ENCODE assay signal across 9 cellular contexts in genomic region chr1:221724931-221725605, GRCh38. TPM values are rescaled to one million over a fixed set of nuclear protein-coding genes. Genes with fewer than 3 reads are reported as not detected.
DNase-seq lines count a peak whose midpoint lies in the region; ATAC-seq and TF ChIP-seq lines count a peak whose summit lies in the region.
"Had no signal": no experiment of that assay in that cellular context is flagged by ENCODE, and none has a peak within 500 bp of the region (broad histone marks: within the 10 kb centered on the region; RNA-seq: fewer than 3 reads in every experiment).

No MANE protein-coding gene starts in this region.

- intact Hi-C loops in activated CD4-positive, alpha-beta T cell treated with anti-CD3 and anti-CD28 coated beads for 36 hours (cut with DNase I, micrococcal nuclease), result loop anchor here in 1 of 2 experiments (5.0 kb wide), 2 partner anchors 288 to 987 kb away; partner anchors contain the start of genes AIDA and BROX
- intact Hi-C loops in activated CD8-positive, alpha-beta T cell treated with anti-CD3 and anti-CD28 coated beads for 36 hours (cut with micrococcal nuclease), result no loop called here
- intact Hi-C loops in heart right ventricle (cut with DNase I), result no loop called here
- intact Hi-C loops in CD8-positive, alpha-beta T cell (cut with DNase I, micrococcal nuclease), result no loop called here

- peak overlapping the region; percentile 70 for H3K27ac Mint-ChIP-seq in activated CD4-positive, alpha-beta T cell treated with anti-CD3 and anti-CD28 coated beads for 36 hours
- peak overlapping the region; percentile 99 for H3K27ac Mint-ChIP-seq in activated CD8-positive, alpha-beta T cell treated with anti-CD3 and anti-CD28 coated beads for 36 hours
- no peak overlapping the region for H3K27ac Mint-ChIP-seq in CD8-positive, alpha-beta T cell

- no peak overlapping the region for H3K4me3 Mint-ChIP-seq in activated CD4-positive, alpha-beta T cell treated with anti-CD3 and anti-CD28 coated beads for 36 hours
- H3K4me3 Mint-ChIP-seq in activated CD8-positive, alpha-beta T cell treated with anti-CD3 and anti-CD28 coated beads for 36 hours, result no peak overlapping the region
- no peak overlapping the region for H3K4me3 Mint-ChIP-seq in CD8-positive, alpha-beta T cell

- peaks cover 0 to 70% (median 37%) of the 10 kb centered on the region in 9 donors for H3K4me1 ChIP-seq in heart right ventricle
- peaks cover 33% of the 10 kb centered on the region for H3K4me1 ChIP-seq in CD8-positive, alpha-beta T cell (ENCODE audit: insufficient read depth, low read length)

- peaks cover 39% of the 10 kb centered on the region for H3K36me3 Mint-ChIP-seq in activated CD4-positive, alpha-beta T cell treated with anti-CD3 and anti-CD28 coated beads for 36 hours (ENCODE audit: low read depth)
- H3K36me3 Mint-ChIP-seq in activated CD8-positive, alpha-beta T cell treated with anti-CD3 and anti-CD28 coated beads for 36 hours (ENCODE audit: low read depth), result peaks cover 66% of the 10 kb centered on the region
- peaks cover 12% of the 10 kb centered on the region for H3K36me3 Mint-ChIP-seq in CD8-positive, alpha-beta T cell

- H3K27me3 ChIP-seq in heart right ventricle, result no peaks in the 10 kb centered on the region
- H3K27me3 ChIP-seq in CD8-positive, alpha-beta T cell (ENCODE audit: insufficient read depth, low read length), result no peaks in the 10 kb centered on the region

- H3K36me3 ChIP-seq in heart right ventricle, result no peaks in the 10 kb centered on the region
- H3K36me3 ChIP-seq in CD8-positive, alpha-beta T cell (ENCODE audit: insufficient read depth, low read length), result no peaks in the 10 kb centered on the region

- WGBS in heart right ventricle, 2 donors, result 83 to 85% methylated on average over 4 of the region's 4 CpGs

- no peak for DNase-seq in activated CD4-positive, alpha-beta T cell treated with anti-CD3 and anti-CD28 coated beads for 36 hours
- DNase-seq in activated CD4-positive, alpha-beta T cell treated with anti-CD3 and anti-CD28 coated beads for 48 hours, result no peak
- no peak for DNase-seq in activated CD8-positive, alpha-beta T cell treated with anti-CD3 and anti-CD28 coated beads for 36 hours
- peak in 1 of 2 donors; percentile 38 for DNase-seq in heart right ventricle
- peak; percentile 67 for DNase-seq in stromal cell of bone marrow (ENCODE audit: low read depth)
- DNase-seq in CD8-positive, alpha-beta T cell, result no peak
- no peak for DNase-seq in NCI-H2107 (lab: John Stamatoyannopoulos, UW)
- DNase-seq: NCI-H1930 had no signal

- H3K9me3 Mint-ChIP-seq in activated CD4-positive, alpha-beta T cell treated with anti-CD3 and anti-CD28 coated beads for 36 hours (ENCODE audit: low read depth), result peaks cover 9% of the 10 kb centered on the region
- peaks cover 24% of the 10 kb centered on the region for H3K9me3 Mint-ChIP-seq in activated CD8-positive, alpha-beta T cell treated with anti-CD3 and anti-CD28 coated beads for 36 hours
- peaks cover 11% of the 10 kb centered on the region for H3K9me3 Mint-ChIP-seq in CD8-positive, alpha-beta T cell

- no peaks in the 10 kb centered on the region for H3K27me3 Mint-ChIP-seq in activated CD4-positive, alpha-beta T cell treated with anti-CD3 and anti-CD28 coated beads for 36 hours
- no peaks in the 10 kb centered on the region for H3K27me3 Mint-ChIP-seq in activated CD8-positive, alpha-beta T cell treated with anti-CD3 and anti-CD28 coated beads for 36 hours
- H3K27me3 Mint-ChIP-seq in CD8-positive, alpha-beta T cell (ENCODE audit: low read depth), result no peaks in the 10 kb centered on the region

- peaks cover 74% of the 10 kb centered on the region for H3K4me1 Mint-ChIP-seq in activated CD4-positive, alpha-beta T cell treated with anti-CD3 and anti-CD28 coated beads for 36 hours
- peaks cover 75% of the 10 kb centered on the region for H3K4me1 Mint-ChIP-seq in activated CD8-positive, alpha-beta T cell treated with anti-CD3 and anti-CD28 coated beads for 36 hours (ENCODE audit: low read depth)
- H3K4me1 Mint-ChIP-seq in CD8-positive, alpha-beta T cell (ENCODE audit: low read depth), result peaks cover 49% of the 10 kb centered on the region

- peaks cover 0 to 12% (median 0%) of the 10 kb centered on the region in 11 donors for H3K9me3 ChIP-seq in heart right ventricle
- peaks cover 4% of the 10 kb centered on the region for H3K9me3 ChIP-seq in CD8-positive, alpha-beta T cell (ENCODE audit: low read length)

- no peak for ATAC-seq in activated CD4-positive, alpha-beta T cell treated with anti-CD3 and anti-CD28 coated beads for 36 hours
- no peak for ATAC-seq in activated CD8-positive, alpha-beta T cell treated with anti-CD3 and anti-CD28 coated beads for 36 hours
- ATAC-seq in heart right ventricle, result peak in 5 of 8 donors; percentile 43 to 84 (median 60)
- ATAC-seq in GM18873 (IDR thresholded peaks at IDR 0.05; ENCODE audit: low FRiP score, unreplicated experiment), result no peak
- ATAC-seq in CD8-positive, alpha-beta T cell, result no peak

- POLR2A ChIA-PET in activated CD4-positive, alpha-beta T cell treated with anti-CD3 and anti-CD28 coated beads for 36 hours (lab: Charles Lee), result interaction anchor here (0.5 to 1.7 kb wide), 4 partner anchors 13 to 183 kb away, joined by 3 to 10 read pairs (median 3); no protein-coding TSS in a partner anchor
- POLR2A ChIA-PET in activated CD8-positive, alpha-beta T cell treated with anti-CD3 and anti-CD28 coated beads for 36 hours (lab: Charles Lee), result interaction anchor here (1.2 to 1.8 kb wide), 3 partner anchors 12 to 21 kb away, joined by 3 to 10 read pairs (median 4); partner anchors contain the start of gene DUSP10
- POLR2A ChIA-PET in CD8-positive, alpha-beta T cell (lab: Charles Lee), result interaction anchor here (1.0 to 1.5 kb wide), 3 partner anchors 11 to 17 kb away, joined by 4 to 8 read pairs (median 6); partner anchors contain the start of gene DUSP10

- CTCF ChIA-PET in activated CD4-positive, alpha-beta T cell treated with anti-CD3 and anti-CD28 coated beads for 36 hours (lab: Charles Lee), result interaction anchor here (0.7 to 1.3 kb wide), 4 partner anchors 10 to 24 kb away, joined by 3 to 6 read pairs (median 4); no protein-coding TSS in a partner anchor
- CTCF ChIA-PET in activated CD8-positive, alpha-beta T cell treated with anti-CD3 and anti-CD28 coated beads for 36 hours (lab: Charles Lee), result interaction anchor here (1.3 to 1.9 kb wide), 3 partner anchors 10 to 17 kb away, joined by 3 to 8 read pairs (median 6); partner anchors contain the start of gene DUSP10
- CTCF ChIA-PET in CD8-positive, alpha-beta T cell (lab: Charles Lee), result interaction anchor here (1.2 to 1.6 kb wide), 2 partner anchors 10 to 16 kb away, joined by 4 to 10 read pairs; partner anchors contain the start of gene DUSP10

- peak overlapping the region in 1 of 10 donors; percentile 5 for H3K4me3 ChIP-seq in heart right ventricle
- H3K4me3 ChIP-seq in CD8-positive, alpha-beta T cell (ENCODE audit: low read depth, low read length), result no peak overlapping the region

- peak overlapping the region in 2 of 10 donors; percentile 28 to 81 for H3K27ac ChIP-seq in heart right ventricle
- no peak overlapping the region for H3K27ac ChIP-seq in CD8-positive, alpha-beta T cell (ENCODE audit: low read depth, low read length)

- TF ChIP-seq CTCF in activated CD8-positive, alpha-beta T cell treated with anti-CD3 and anti-CD28 coated beads for 36 hours (IDR thresholded peaks at IDR 0.05), result no peak
- TF ChIP-seq CTCF in heart right ventricle (IDR thresholded peaks at IDR 0.05), result no peak
- no peak for TF ChIP-seq CTCF in CD8-positive, alpha-beta T cell (IDR thresholded peaks at IDR 0.05)

RNA-seq across cellular contexts. Expression of gene DUSP10, which starts 16.8 kb away (rescaled TPM):
- total RNA-seq in activated CD4-positive, alpha-beta T cell treated with anti-CD3 and anti-CD28 coated beads for 36 hours, result 1 to 10 TPM; 7.3 to 9.2 TPM
- total RNA-seq in activated CD8-positive, alpha-beta T cell treated with anti-CD3 and anti-CD28 coated beads for 36 hours, result 10 to 100 TPM; 10.8 to 12.9 TPM
- total RNA-seq in heart right ventricle, result 1 to 10 TPM; 1.8 to 9.7 (median 4.0) TPM
- polyA plus RNA-seq in heart right ventricle, result 1 to 10 TPM; 2.8 to 3.6 TPM
- 10 to 100 TPM; 63.0 to 64.3 TPM for total RNA-seq in CD8-positive, alpha-beta T cell

Comparison
In these comparisons a context has a peak if more than half of its experiments do, and no peak if none do; other contexts are left out.
1. ATAC-seq: peak in heart right ventricle (5 of 8); none in activated CD4-positive, alpha-beta T cell treated with anti-CD3 and anti-CD28 coated beads for 36 hours (single experiment), activated CD8-positive, alpha-beta T cell treated with anti-CD3 and anti-CD28 coated beads for 36 hours (single experiment), GM18873 (single experiment) and CD8-positive, alpha-beta T cell (single experiment).
2. RNA of gene DUSP10, which starts 16.8 kb away (total RNA-seq): 63.0 to 64.3 TPM in CD8-positive, alpha-beta T cell; 10.8 to 12.9 TPM in activated CD8-positive, alpha-beta T cell treated with anti-CD3 and anti-CD28 coated beads for 36 hours, 7.3 to 9.2 TPM in activated CD4-positive, alpha-beta T cell treated with anti-CD3 and anti-CD28 coated beads for 36 hours and 1.8 to 9.7 TPM in heart right ventricle; every median in the first group is over 4 times any median in the second.